Comparison of ENCODE assay signal across 8 cellular contexts in genomic region chr10:63977329-63977923, GRCh38.
DNase-seq lines count a peak whose midpoint lies in the region; ATAC-seq and TF ChIP-seq lines count a peak whose summit lies in the region.

No MANE protein-coding gene starts in this region.

- peaks cover 5 to 16% (median 9%) of the 10 kb centered on the region in 5 experiments for H3K9me3 Mint-ChIP-seq in brain
- H3K9me3 Mint-ChIP-seq in natural killer cell treated with Interleukin-12 subunit alpha and Interleukin-12 subunit beta and Interleukin-15 and Interleukin-18, amount 100 ng/mL, for 72 hours: no peaks in the 10 kb centered on the region

- peak; percentile 67 for TF ChIP-seq CTCF in AG10803 (conservative IDR thresholded peaks at IDR 0.05; ENCODE audit: low read length)
- TF ChIP-seq CTCF in GM12874 (IDR thresholded peaks at IDR 0.05; ENCODE audit: insufficient read depth, low read depth, low read length): peak; percentile 67
- TF ChIP-seq CTCF in brain (conservative IDR thresholded peaks at IDR 0.05): peak; percentile 33 to 68

- peaks cover 7% of the 10 kb centered on the region for H3K4me1 Mint-ChIP-seq in brain
- no peaks in the 10 kb centered on the region for H3K4me1 Mint-ChIP-seq in natural killer cell treated with Interleukin-12 subunit alpha and Interleukin-12 subunit beta and Interleukin-15 and Interleukin-18, amount 100 ng/mL, for 72 hours (ENCODE audit: low read depth in 2 of 2)

- H3K4me3 ChIP-seq in AG10803 (ENCODE audit: low read length): no peak overlapping the region

- H3K27ac Mint-ChIP-seq in brain: peak overlapping the region in 2 of 5 experiments; percentile 32 to 64
- no peak overlapping the region for H3K27ac Mint-ChIP-seq in natural killer cell treated with Interleukin-12 subunit alpha and Interleukin-12 subunit beta and Interleukin-15 and Interleukin-18, amount 100 ng/mL, for 72 hours

- H3K4me3 Mint-ChIP-seq in brain: no peak overlapping the region
- H3K4me3 Mint-ChIP-seq in natural killer cell treated with Interleukin-12 subunit alpha and Interleukin-12 subunit beta and Interleukin-15 and Interleukin-18, amount 100 ng/mL, for 72 hours: no peak overlapping the region

- H3K36me3 Mint-ChIP-seq in brain: no peaks in the 10 kb centered on the region
- no peaks in the 10 kb centered on the region for H3K36me3 Mint-ChIP-seq in natural killer cell treated with Interleukin-12 subunit alpha and Interleukin-12 subunit beta and Interleukin-15 and Interleukin-18, amount 100 ng/mL, for 72 hours

- ATAC-seq in HG02588 (IDR thresholded peaks at IDR 0.05; ENCODE audit: unreplicated experiment): peak; percentile 42
- peak; percentile 73 for ATAC-seq in left colon
- no peak for ATAC-seq in natural killer cell treated with Interleukin-12 subunit alpha and Interleukin-12 subunit beta and Interleukin-15 and Interleukin-18, amount 100 ng/mL, for 72 hours

- intact Hi-C loops in left colon (cut with DNase I, micrococcal nuclease): no loop called here

- peak; percentile 34 for DNase-seq in AG10803 (ENCODE audit: low read depth)
- DNase-seq in NCI-H2171 (lab: John Stamatoyannopoulos, UW): peak; percentile 23
- DNase-seq in left colon: peak in 1 of 2 donors; percentile 20
- no peak for DNase-seq in natural killer cell treated with Interleukin-12 subunit alpha and Interleukin-12 subunit beta and Interleukin-15 and Interleukin-18, amount 100 ng/mL, for 72 hours (ENCODE audit: low spot score)
- no peak for DNase-seq in activated T-cell treated with anti-CD3 and anti-CD28 coated beads for 4 hours

- H3K27me3 Mint-ChIP-seq in brain: no peaks in the 10 kb centered on the region
- no peaks in the 10 kb centered on the region for H3K27me3 Mint-ChIP-seq in natural killer cell treated with Interleukin-12 subunit alpha and Interleukin-12 subunit beta and Interleukin-15 and Interleukin-18, amount 100 ng/mL, for 72 hours

Comparison
In these comparisons a context has a peak if more than half of its experiments do, and no peak if none do; other contexts are left out.
1. DNase-seq: peak in AG10803 (single experiment) and NCI-H2171 (single experiment); none in natural killer cell treated with Interleukin-12 subunit alpha and Interleukin-12 subunit beta and Interleukin-15 and Interleukin-18, amount 100 ng/mL, for 72 hours (single experiment) and activated T-cell treated with anti-CD3 and anti-CD28 coated beads for 4 hours (single experiment).
2. ATAC-seq: peak in HG02588 (single experiment) and left colon (single experiment); none in natural killer cell treated with Interleukin-12 subunit alpha and Interleukin-12 subunit beta and Interleukin-15 and Interleukin-18, amount 100 ng/mL, for 72 hours (0 of 2).
3. Peak in every context shown above with its lines, with median percentiles within 50 percentile points of each other: CTCF ChIP-seq.